Comparison of ENCODE assay signal across 1 cellular context in genomic region chr22:29022101-29022817, GRCh38.
A peak's percentile ranks its signal among the peaks of the same experiment; 100 is the strongest.
TF ChIP-seq lines count a peak whose summit lies in the region.

No MANE protein-coding gene starts in this region.

TF ChIP-seq in GM12878, 131 proteins besides CTCF, POLR2A, EP300 and RAD21:
- TF ChIP-seq USF1 (IDR thresholded peaks at IDR 0.05; ENCODE audit: borderline replicate concordance, extremely low read length, insufficient read depth, low read depth, low read length) (no peak), NR2F1 (conservative IDR thresholded peaks at IDR 0.05) (peak; percentile 56), MTA2 (IDR thresholded peaks at IDR 0.05; ENCODE audit: low read depth) (0 out of 2 replicates have a peak, but pooled peaks have one; percentile 20), ZSCAN29 (IDR thresholded peaks at IDR 0.05) (no peak), BHLHE40 (IDR thresholded peaks at IDR 0.05; ENCODE audit: borderline replicate concordance in 1 of 2, low read depth in 2 of 2, low read length in 1 of 2) (peak in 1 of 2 experiments; percentile 19; a peak in 1 of 4 replicates), POLR2AphosphoS5 (IDR thresholded peaks at IDR 0.05; ENCODE audit: low read length) (no peak), IKZF1 (conservative IDR thresholded peaks at IDR 0.05) (peak; percentile 21; the same call in 1 of the 2 replicates), HDGF (IDR thresholded peaks at IDR 0.05) (0 out of 2 replicates have a peak, but pooled peaks have one; percentile 0), ZNF24 (IDR thresholded peaks at IDR 0.05) (peak; percentile 47; the same call in 1 of the 2 replicates)
TF ChIP-seq in GM12878: peak in this region for 6.
